Comparison of ENCODE assay signal across 27 cellular contexts in genomic region chr7:140448781-140449180, GRCh38. TPM values are rescaled to one million over a fixed set of nuclear protein-coding genes. Genes with fewer than 3 reads are reported as not detected.
"Had no signal": no experiment of that assay in that cellular context is flagged by ENCODE, and none has a peak within 500 bp of the region (broad histone marks: within the 10 kb centered on the region; RNA-seq: fewer than 3 reads in every experiment).

No MANE protein-coding gene starts in this region.

- H3K27me3 ChIP-seq: heart left ventricle, right lobe of liver, spleen, testis, tibial nerve, upper lobe of right lung, vagina had no signal

- H3K27me3 Mint-ChIP-seq: dendritic cell treated with granulocyte-macrophage colony-stimulating factor and Interleukin-4, amounts not matched to agents 40 ng/mL and 50 ng/mL, for 4 days; effector memory CD8-positive, alpha-beta T cell; naive B cell; stimulated activated memory B cell treated with anti-CD40 and anti-IgM and Interleukin-4, amounts not matched to agents 10 μg/mL and 1 μg/mL and 100 μg/mL, for 72 hours; stimulated activated naive CD8-positive, alpha-beta T cell treated with anti-CD3 and anti-CD28 coated beads, Interleukin-15, amount 100 ng/mL, for 72 hours had no signal

- H3K4me1 Mint-ChIP-seq: nephron had no signal

- H3K27ac Mint-ChIP-seq: dendritic cell treated with granulocyte-macrophage colony-stimulating factor and Interleukin-4, amounts not matched to agents 40 ng/mL and 50 ng/mL, for 4 days; effector memory CD8-positive, alpha-beta T cell; naive B cell; nephron; stimulated activated memory B cell treated with anti-CD40 and anti-IgM and Interleukin-4, amounts not matched to agents 10 μg/mL and 1 μg/mL and 100 μg/mL, for 72 hours; stimulated activated naive CD8-positive, alpha-beta T cell treated with anti-CD3 and anti-CD28 coated beads, Interleukin-15, amount 100 ng/mL, for 72 hours had no signal

- H3K4me3 Mint-ChIP-seq: dendritic cell treated with granulocyte-macrophage colony-stimulating factor and Interleukin-4, amounts not matched to agents 40 ng/mL and 50 ng/mL, for 4 days; effector memory CD8-positive, alpha-beta T cell; naive B cell; nephron; stimulated activated memory B cell treated with anti-CD40 and anti-IgM and Interleukin-4, amounts not matched to agents 10 μg/mL and 1 μg/mL and 100 μg/mL, for 72 hours; stimulated activated naive CD8-positive, alpha-beta T cell treated with anti-CD3 and anti-CD28 coated beads, Interleukin-15, amount 100 ng/mL, for 72 hours had no signal

- H3K9me3 ChIP-seq: heart left ventricle, psoas muscle, right lobe of liver, spleen, testis, tibial nerve, upper lobe of right lung, vagina had no signal

- H3K9me3 Mint-ChIP-seq: dendritic cell treated with granulocyte-macrophage colony-stimulating factor and Interleukin-4, amounts not matched to agents 40 ng/mL and 50 ng/mL, for 4 days; effector memory CD8-positive, alpha-beta T cell; naive B cell; nephron; stimulated activated memory B cell treated with anti-CD40 and anti-IgM and Interleukin-4, amounts not matched to agents 10 μg/mL and 1 μg/mL and 100 μg/mL, for 72 hours; stimulated activated naive CD8-positive, alpha-beta T cell treated with anti-CD3 and anti-CD28 coated beads, Interleukin-15, amount 100 ng/mL, for 72 hours had no signal

- DNase-seq: effector memory CD8-positive, alpha-beta T cell; foreskin melanocyte; heart left ventricle; hippocampal formation; left colon; left ventricle myocardium superior; mesenchymal stem cell; naive B cell; psoas muscle; retina; right lobe of liver; stimulated activated CD4-positive, alpha-beta T cell treated with anti-CD3 and anti-CD28 coated beads, Interleukin-15, amount 100 ng/mL, for 24 hours; stimulated activated CD4-positive, alpha-beta T cell treated with anti-CD3 and anti-CD28 coated beads, Interleukin-1b, Interleukin-23, amount 100 ng/mL, for 48 hours; stimulated activated CD4-positive, alpha-beta T cell treated with anti-CD3 and anti-CD28 coated beads, Interleukin-4, amount 100 ng/mL, for 24 hours; stimulated activated naive CD8-positive, alpha-beta T cell treated with anti-CD3 and anti-CD28 coated beads, Interleukin-15, amount 100 ng/mL, for 72 hours; testis had no signal

- H3K27ac ChIP-seq: heart left ventricle, psoas muscle, right lobe of liver, testis, tibial nerve, upper lobe of right lung, vagina had no signal

- H3K4me3 ChIP-seq: heart left ventricle, lung, psoas muscle, right lobe of liver, spleen, testis, tibial nerve, upper lobe of right lung, vagina had no signal

- ATAC-seq: effector memory CD8-positive, alpha-beta T cell; heart left ventricle; left colon; left ventricle myocardium superior; psoas muscle; right lobe of liver; stimulated activated memory B cell treated with anti-CD40 and anti-IgM and Interleukin-4, amounts not matched to agents 10 μg/mL and 1 μg/mL and 100 μg/mL, for 72 hours; stimulated activated naive CD8-positive, alpha-beta T cell treated with anti-CD3 and anti-CD28 coated beads, Interleukin-15, amount 100 ng/mL, for 72 hours; upper lobe of right lung had no signal

- H3K4me1 ChIP-seq: psoas muscle, right lobe of liver, testis, tibial nerve, upper lobe of right lung, vagina had no signal

- FAIRE-seq: colon, endothelial cell of umbilical vein had no signal

RNA-seq across cellular contexts. Expression of gene RAB19, which starts 44.9 kb away (rescaled TPM):
- total RNA-seq: endothelial cell of umbilical vein, heart left ventricle, left ventricle myocardium superior, psoas muscle, subcutaneous adipose tissue, testis, tibial nerve, vagina had no signal
- polyA plus RNA-seq: endothelial cell of umbilical vein, heart left ventricle, psoas muscle, spleen had no signal
